8 cellular contexts compared by ENCODE assay signal in genomic region chr17:76104140-76104895, GRCh38. TPM values are rescaled to one million over a fixed set of nuclear protein-coding genes. Genes with fewer than 3 reads are reported as not detected.
A peak's percentile ranks its signal among the peaks of the same experiment; 100 is the strongest.
DNase-seq lines count a peak whose midpoint lies in the region; ATAC-seq and TF ChIP-seq lines count a peak whose summit lies in the region.

No MANE protein-coding gene starts in this region.

- DNase-seq in BE2C (no peak), MG63 (no peak), coronary artery (ENCODE audit: low spot score) (no peak), NCI-H2029 treated with DMSO at 0.1 percent for 48 hours (lab: John Stamatoyannopoulos, UW) (no peak), NCI-H1417 treated with DMSO at 0.1 percent for 48 hours (lab: John Stamatoyannopoulos, UW) (no peak), occipital lobe (lab: John Stamatoyannopoulos, UW) (no peak)
- no peak for DNase-seq in natural killer cell treated with Interleukin-12 subunit alpha and Interleukin-12 subunit beta and Interleukin-15 and Interleukin-18, amount 100 ng/mL, for 72 hours (ENCODE audit: low spot score)

- H3K36me3 ChIP-seq in BE2C = peaks cover 15% of the 10 kb centered on the region
- peaks cover 28% of the 10 kb centered on the region for H3K36me3 ChIP-seq in MG63

- ATAC-seq in natural killer cell treated with Interleukin-12 subunit alpha and Interleukin-12 subunit beta and Interleukin-15 and Interleukin-18, amount 100 ng/mL, for 72 hours = peak in 1 of 2 donors; percentile 4
- no peak for ATAC-seq in HG03565 (IDR thresholded peaks at IDR 0.05; ENCODE audit: unreplicated experiment)

- peaks cover 14 to 21% of the 10 kb centered on the region in 2 donors for H3K4me1 Mint-ChIP-seq in natural killer cell treated with Interleukin-12 subunit alpha and Interleukin-12 subunit beta and Interleukin-15 and Interleukin-18, amount 100 ng/mL, for 72 hours (ENCODE audit: low read depth in 2 of 2)

- no peaks in the 10 kb centered on the region for H3K27me3 Mint-ChIP-seq in natural killer cell treated with Interleukin-12 subunit alpha and Interleukin-12 subunit beta and Interleukin-15 and Interleukin-18, amount 100 ng/mL, for 72 hours

- H3K27ac Mint-ChIP-seq in natural killer cell treated with Interleukin-12 subunit alpha and Interleukin-12 subunit beta and Interleukin-15 and Interleukin-18, amount 100 ng/mL, for 72 hours = peak overlapping the region; percentile 83 to 97

- no peaks in the 10 kb centered on the region for H3K9me3 Mint-ChIP-seq in natural killer cell treated with Interleukin-12 subunit alpha and Interleukin-12 subunit beta and Interleukin-15 and Interleukin-18, amount 100 ng/mL, for 72 hours

- H3K27ac ChIP-seq in coronary artery = peak overlapping the region; percentile 70 to 76

- peaks cover 4% of the 10 kb centered on the region for H3K36me3 Mint-ChIP-seq in natural killer cell treated with Interleukin-12 subunit alpha and Interleukin-12 subunit beta and Interleukin-15 and Interleukin-18, amount 100 ng/mL, for 72 hours

- no peaks in the 10 kb centered on the region for H3K27me3 ChIP-seq in BE2C
- H3K27me3 ChIP-seq in MG63 = no peaks in the 10 kb centered on the region

- H3K4me3 Mint-ChIP-seq in natural killer cell treated with Interleukin-12 subunit alpha and Interleukin-12 subunit beta and Interleukin-15 and Interleukin-18, amount 100 ng/mL, for 72 hours = peak overlapping the region; percentile 91

- H3K4me3 ChIP-seq in BE2C (ENCODE audit: low read depth, low read length) (peak overlapping the region; percentile 88), MG63 (peak overlapping the region; percentile 92), coronary artery (peak overlapping the region; percentile 95)

- peaks cover 4% of the 10 kb centered on the region for H3K4me1 ChIP-seq in BE2C

- TF ChIP-seq CTCF in BE2C (IDR thresholded peaks at IDR 0.05; ENCODE audit: low read depth, low read length) = no peak
- no peak for TF ChIP-seq CTCF in coronary artery (IDR thresholded peaks at IDR 0.05)

- H3K9me3 ChIP-seq in BE2C (no peaks in the 10 kb centered on the region), MG63 (no peaks in the 10 kb centered on the region)

RNA-seq across cellular contexts. Expression of gene EXOC7, which starts 0.7 kb away (rescaled TPM):
- polyA plus RNA-seq in BE2C (2012; ENCODE audit: insufficient read depth, insufficient read length, low read depth) = 46.4 TPM
- 54.5 and 81.8 TPM in 2 replicates for total RNA-seq in MG63 (2014; rRNA removed; shearing (Covaris generic); ENCODE audit: low replicate concordance)
- 100 to 1,000 TPM; 134 to 163 TPM for total RNA-seq in natural killer cell treated with Interleukin-12 subunit alpha and Interleukin-12 subunit beta and Interleukin-15 and Interleukin-18, amount 100 ng/mL, for 72 hours
- 93.3 TPM for total RNA-seq in occipital lobe

RNA-seq across cellular contexts. Expression of gene ZACN, which starts 25.3 kb away (rescaled TPM):
- 18.8 TPM for polyA plus RNA-seq in BE2C (2012; ENCODE audit: insufficient read depth, insufficient read length, low read depth)
- not detected in 2 replicates for total RNA-seq in MG63 (2014; rRNA removed; shearing (Covaris generic); ENCODE audit: low replicate concordance)
- 1 to 10 TPM in 1 of 2 donors, under 1 TPM in 1; 0.52 to 1.4 TPM for total RNA-seq in natural killer cell treated with Interleukin-12 subunit alpha and Interleukin-12 subunit beta and Interleukin-15 and Interleukin-18, amount 100 ng/mL, for 72 hours
- total RNA-seq in occipital lobe = not detected

RNA-seq across cellular contexts. Expression of gene GALR2, which starts 29.7 kb away (rescaled TPM):
- 3.8 TPM for polyA plus RNA-seq in BE2C (2012; ENCODE audit: insufficient read depth, insufficient read length, low read depth)
- total RNA-seq in MG63 (2014; rRNA removed; shearing (Covaris generic); ENCODE audit: low replicate concordance) = not detected in 2 replicates
- total RNA-seq in natural killer cell treated with Interleukin-12 subunit alpha and Interleukin-12 subunit beta and Interleukin-15 and Interleukin-18, amount 100 ng/mL, for 72 hours = under 1 TPM; 0.21 to 0.75 TPM
- total RNA-seq in occipital lobe = not detected

RNA-seq across cellular contexts. Expression of gene SRP68, which starts 32.0 kb away (rescaled TPM):
- 186 TPM for polyA plus RNA-seq in BE2C (2012; ENCODE audit: insufficient read depth, insufficient read length, low read depth)
- total RNA-seq in MG63 (2014; rRNA removed; shearing (Covaris generic); ENCODE audit: low replicate concordance) = 70.0 and 99.9 TPM in 2 replicates
- 10 to 100 TPM; 96.2 to 98.4 TPM for total RNA-seq in natural killer cell treated with Interleukin-12 subunit alpha and Interleukin-12 subunit beta and Interleukin-15 and Interleukin-18, amount 100 ng/mL, for 72 hours
- 17.0 TPM for total RNA-seq in occipital lobe

RNA-seq across cellular contexts. Expression of gene FOXJ1, which starts 36.7 kb away (rescaled TPM):
- polyA plus RNA-seq in BE2C (2012; ENCODE audit: insufficient read depth, insufficient read length, low read depth) = not detected
- total RNA-seq in MG63 (2014; rRNA removed; shearing (Covaris generic); ENCODE audit: low replicate concordance) = not detected in 2 replicates
- under 1 TPM; 0.48 to 0.95 TPM for total RNA-seq in natural killer cell treated with Interleukin-12 subunit alpha and Interleukin-12 subunit beta and Interleukin-15 and Interleukin-18, amount 100 ng/mL, for 72 hours
- total RNA-seq in occipital lobe = 4.5 TPM
